26 cellular contexts compared by ENCODE assay signal in the genomic region with DNA sequence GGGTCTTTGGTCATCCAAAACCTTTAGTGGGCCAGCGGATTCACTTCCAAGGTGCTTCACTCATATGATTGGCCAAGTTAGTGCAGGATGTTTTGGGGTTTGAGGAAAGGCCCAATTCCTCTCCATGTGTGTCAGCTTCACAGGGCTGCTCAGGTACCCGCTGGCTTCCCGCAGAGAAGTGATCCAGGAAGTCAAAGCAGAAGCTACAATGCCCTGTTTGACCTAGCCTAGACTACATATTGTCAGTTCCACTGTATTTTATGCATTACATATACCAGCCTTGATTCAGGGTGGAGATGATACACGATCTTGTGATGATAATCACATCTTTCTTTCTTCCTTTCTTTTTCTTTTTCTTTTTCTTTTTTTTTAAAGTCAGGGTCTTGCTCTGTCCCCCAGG.
"Had no signal": no experiment of that assay in that cellular context is flagged by ENCODE, and none has a peak within 500 bp of the region (broad histone marks: within the 10 kb centered on the region; RNA-seq: fewer than 3 reads in every experiment).

No MANE protein-coding gene starts in this region.

- H3K27ac Mint-ChIP-seq: dendritic cell treated with granulocyte-macrophage colony-stimulating factor and Interleukin-4, amounts not matched to agents 40 ng/mL and 50 ng/mL, for 4 days; nephron progenitor cell; stimulated activated effector memory CD8-positive, alpha-beta T cell treated with anti-CD3 and anti-CD28 coated beads, Interleukin-12 subunit alpha, Interleukin-12 subunit beta, amount 100 ng/mL, for 72 hours; stimulated activated naive CD8-positive, alpha-beta T cell treated with anti-CD3 and anti-CD28 coated beads, Interleukin-15, Interleukin-2, amounts not matched to agents 100 ng/mL and 50 ng/mL, for 24 hours had no signal

- H3K36me3 Mint-ChIP-seq: stimulated activated effector memory CD8-positive, alpha-beta T cell treated with anti-CD3 and anti-CD28 coated beads, Interleukin-12 subunit alpha, Interleukin-12 subunit beta, amount 100 ng/mL, for 72 hours had no signal

- H3K4me1 ChIP-seq: foreskin keratinocyte, prostate gland had no signal

- ATAC-seq: foreskin keratinocyte; gastroesophageal sphincter; heart left ventricle; left cardiac atrium; left lung; naive thymus-derived CD8-positive, alpha-beta T cell; stimulated activated effector memory CD8-positive, alpha-beta T cell treated with anti-CD3 and anti-CD28 coated beads, Interleukin-12 subunit alpha, Interleukin-12 subunit beta, amount 100 ng/mL, for 72 hours; upper lobe of right lung had no signal

- H3K9me3 Mint-ChIP-seq: dendritic cell treated with granulocyte-macrophage colony-stimulating factor and Interleukin-4, amounts not matched to agents 40 ng/mL and 50 ng/mL, for 4 days; stimulated activated effector memory CD8-positive, alpha-beta T cell treated with anti-CD3 and anti-CD28 coated beads, Interleukin-12 subunit alpha, Interleukin-12 subunit beta, amount 100 ng/mL, for 72 hours had no signal

- H3K27me3 ChIP-seq: colonic mucosa, esophagus muscularis mucosa, foreskin keratinocyte, gastroesophageal sphincter, heart left ventricle, hepatocyte, left lung, right atrium auricular region, sigmoid colon, suprapubic skin, transverse colon, upper lobe of right lung, vagina had no signal

- H3K9me3 ChIP-seq: colonic mucosa, esophagus muscularis mucosa, gastroesophageal sphincter, heart left ventricle, left lung, prostate gland, right atrium auricular region, sigmoid colon, suprapubic skin, transverse colon, upper lobe of right lung, vagina had no signal

- H2AFZ ChIP-seq: hepatocyte had no signal

- DNase-seq: colonic mucosa; effector CD8-positive, alpha-beta T cell; foreskin keratinocyte; heart left ventricle; left cardiac atrium; left lung; mesendoderm; midbrain; naive thymus-derived CD8-positive, alpha-beta T cell; nephron progenitor cell; nucleus accumbens; sigmoid colon; stimulated activated CD4-positive, alpha-beta T cell treated with anti-CD3 and anti-CD28 coated beads, Interleukin-2, amount 100 ng/mL, for 24 hours; stimulated activated CD4-positive, alpha-beta T cell treated with anti-CD3 and anti-CD28 coated beads, Interleukin-4, amount 100 ng/mL, for 24 hours; transverse colon; upper lobe of right lung had no signal

- H3K4me2 ChIP-seq: hepatocyte had no signal

- H3K36me3 ChIP-seq: colonic mucosa, esophagus muscularis mucosa, gastroesophageal sphincter, heart left ventricle, left lung, prostate gland, right atrium auricular region, sigmoid colon, suprapubic skin, transverse colon, upper lobe of right lung, vagina had no signal

- H3K4me3 Mint-ChIP-seq: dendritic cell treated with granulocyte-macrophage colony-stimulating factor and Interleukin-4, amounts not matched to agents 40 ng/mL and 50 ng/mL, for 4 days; naive thymus-derived CD8-positive, alpha-beta T cell; nephron progenitor cell; stimulated activated effector memory CD8-positive, alpha-beta T cell treated with anti-CD3 and anti-CD28 coated beads, Interleukin-12 subunit alpha, Interleukin-12 subunit beta, amount 100 ng/mL, for 72 hours; stimulated activated naive CD8-positive, alpha-beta T cell treated with anti-CD3 and anti-CD28 coated beads, Interleukin-15, Interleukin-2, amounts not matched to agents 100 ng/mL and 50 ng/mL, for 24 hours had no signal

- H3K4me3 ChIP-seq: colonic mucosa, esophagus muscularis mucosa, gastroesophageal sphincter, heart left ventricle, hepatocyte, left lung, prostate gland, right atrium auricular region, sigmoid colon, suprapubic skin, transverse colon, upper lobe of right lung, vagina had no signal

- H3K27me3 Mint-ChIP-seq: dendritic cell treated with granulocyte-macrophage colony-stimulating factor and Interleukin-4, amounts not matched to agents 40 ng/mL and 50 ng/mL, for 4 days; naive thymus-derived CD8-positive, alpha-beta T cell; stimulated activated naive CD8-positive, alpha-beta T cell treated with anti-CD3 and anti-CD28 coated beads, Interleukin-15, Interleukin-2, amounts not matched to agents 100 ng/mL and 50 ng/mL, for 24 hours had no signal

- H3K27ac ChIP-seq: colonic mucosa, foreskin keratinocyte, heart left ventricle, hepatocyte, left lung, prostate gland, right atrium auricular region, suprapubic skin, upper lobe of right lung, vagina had no signal
